2 cellular contexts compared by ENCODE assay signal in the genomic region with DNA sequence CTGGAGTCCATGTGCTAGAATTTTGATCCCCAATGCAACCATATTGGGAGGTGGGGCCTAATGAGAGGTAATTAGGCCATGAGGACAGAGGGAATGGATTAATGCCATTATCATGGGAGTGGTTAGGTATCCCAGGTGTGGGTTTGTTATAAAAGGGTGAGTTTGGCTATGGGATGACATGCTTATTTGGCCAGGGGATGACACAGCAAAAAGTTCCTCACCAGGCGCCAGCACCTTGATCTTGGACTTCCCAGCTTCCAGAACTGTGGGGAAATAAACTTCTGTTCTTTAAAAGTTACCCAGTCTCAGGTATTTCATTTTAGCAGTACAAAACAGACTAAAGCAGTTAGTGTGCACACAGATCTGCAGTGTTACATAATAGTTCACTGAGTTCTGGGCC.
A peak's percentile ranks its signal among the peaks of the same experiment; 100 is the strongest.
TF ChIP-seq lines count a peak whose summit lies in the region.

No MANE protein-coding gene starts in this region.

TF ChIP-seq in HepG2, 621 proteins besides CTCF, POLR2A, EP300 and RAD21:
- TF ChIP-seq ZNF441 (CRISPR knock-in tag; IDR thresholded peaks at IDR 0.05; ENCODE audit: borderline replicate concordance) (no peak), KMT2A (CRISPR knock-in tag; IDR thresholded peaks at IDR 0.05) (no peak), NAIF1 (CRISPR knock-in tag; IDR thresholded peaks at IDR 0.05; ENCODE audit: borderline replicate concordance) (no peak), REL (CRISPR knock-in tag; conservative IDR thresholded peaks at IDR 0.05) (no peak), NFE2L2 (IDR thresholded peaks at IDR 0.05; ENCODE audit: low read length) (peak; percentile 75), NR2F1 (CRISPR knock-in tag; IDR thresholded peaks at IDR 0.05) (no peak), GLI4 (CRISPR knock-in tag; IDR thresholded peaks at IDR 0.05; ENCODE audit: borderline replicate concordance) (no peak)
- TF ChIP-seq, protein P1, sequence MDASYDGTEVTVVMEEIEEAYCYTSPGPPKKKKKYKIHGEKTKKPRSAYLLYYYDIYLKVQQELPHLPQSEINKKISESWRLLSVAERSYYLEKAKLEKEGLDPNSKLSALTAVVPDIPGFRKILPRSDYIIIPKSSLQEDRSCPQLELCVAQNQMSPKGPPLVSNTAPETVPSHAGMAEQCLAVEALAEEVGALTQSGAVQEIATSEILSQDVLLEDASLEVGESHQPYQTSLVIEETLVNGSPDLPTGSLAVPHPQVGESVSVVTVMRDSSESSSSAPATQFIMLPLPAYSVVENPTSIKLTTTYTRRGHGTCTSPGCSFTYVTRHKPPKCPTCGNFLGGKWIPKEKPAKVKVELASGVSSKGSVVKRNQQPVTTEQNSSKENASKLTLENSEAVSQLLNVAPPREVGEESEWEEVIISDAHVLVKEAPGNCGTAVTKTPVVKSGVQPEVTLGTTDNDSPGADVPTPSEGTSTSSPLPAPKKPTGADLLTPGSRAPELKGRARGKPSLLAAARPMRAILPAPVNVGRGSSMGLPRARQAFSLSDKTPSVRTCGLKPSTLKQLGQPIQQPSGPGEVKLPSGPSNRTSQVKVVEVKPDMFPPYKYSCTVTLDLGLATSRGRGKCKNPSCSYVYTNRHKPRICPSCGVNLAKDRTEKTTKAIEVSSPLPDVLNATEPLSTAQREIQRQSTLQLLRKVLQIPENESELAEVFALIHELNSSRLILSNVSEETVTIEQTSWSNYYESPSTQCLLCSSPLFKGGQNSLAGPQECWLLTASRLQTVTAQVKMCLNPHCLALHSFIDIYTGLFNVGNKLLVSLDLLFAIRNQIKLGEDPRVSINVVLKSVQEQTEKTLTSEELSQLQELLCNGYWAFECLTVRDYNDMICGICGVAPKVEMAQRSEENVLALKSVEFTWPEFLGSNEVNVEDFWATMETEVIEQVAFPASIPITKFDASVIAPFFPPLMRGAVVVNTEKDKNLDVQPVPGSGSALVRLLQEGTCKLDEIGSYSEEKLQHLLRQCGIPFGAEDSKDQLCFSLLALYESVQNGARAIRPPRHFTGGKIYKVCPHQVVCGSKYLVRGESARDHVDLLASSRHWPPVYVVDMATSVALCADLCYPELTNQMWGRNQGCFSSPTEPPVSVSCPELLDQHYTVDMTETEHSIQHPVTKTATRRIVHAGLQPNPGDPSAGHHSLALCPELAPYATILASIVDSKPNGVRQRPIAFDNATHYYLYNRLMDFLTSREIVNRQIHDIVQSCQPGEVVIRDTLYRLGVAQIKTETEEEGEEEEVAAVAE (CRISPR knock-in tag; IDR thresholded peaks at IDR 0.05; ENCODE audit: borderline replicate concordance), result no peak
TF ChIP-seq in HepG2: peak in this region for 1.

TF ChIP-seq in IMR-90, 13 proteins besides CTCF, POLR2A, EP300 and RAD21:
- TF ChIP-seq, protein P2, sequence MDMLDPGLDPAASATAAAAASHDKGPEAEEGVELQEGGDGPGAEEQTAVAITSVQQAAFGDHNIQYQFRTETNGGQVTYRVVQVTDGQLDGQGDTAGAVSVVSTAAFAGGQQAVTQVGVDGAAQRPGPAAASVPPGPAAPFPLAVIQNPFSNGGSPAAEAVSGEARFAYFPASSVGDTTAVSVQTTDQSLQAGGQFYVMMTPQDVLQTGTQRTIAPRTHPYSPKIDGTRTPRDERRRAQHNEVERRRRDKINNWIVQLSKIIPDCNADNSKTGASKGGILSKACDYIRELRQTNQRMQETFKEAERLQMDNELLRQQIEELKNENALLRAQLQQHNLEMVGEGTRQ (IDR thresholded peaks at IDR 0.05; ENCODE audit: low read depth, low read length), result no peak
- TF ChIP-seq RCOR1 (IDR thresholded peaks at IDR 0.05; ENCODE audit: insufficient replicate concordance, low read length) (no peak), NFE2L2 (IDR thresholded peaks at IDR 0.05; ENCODE audit: low read depth, low read length) (peak; percentile 59)
- TF ChIP-seq, protein P3, sequence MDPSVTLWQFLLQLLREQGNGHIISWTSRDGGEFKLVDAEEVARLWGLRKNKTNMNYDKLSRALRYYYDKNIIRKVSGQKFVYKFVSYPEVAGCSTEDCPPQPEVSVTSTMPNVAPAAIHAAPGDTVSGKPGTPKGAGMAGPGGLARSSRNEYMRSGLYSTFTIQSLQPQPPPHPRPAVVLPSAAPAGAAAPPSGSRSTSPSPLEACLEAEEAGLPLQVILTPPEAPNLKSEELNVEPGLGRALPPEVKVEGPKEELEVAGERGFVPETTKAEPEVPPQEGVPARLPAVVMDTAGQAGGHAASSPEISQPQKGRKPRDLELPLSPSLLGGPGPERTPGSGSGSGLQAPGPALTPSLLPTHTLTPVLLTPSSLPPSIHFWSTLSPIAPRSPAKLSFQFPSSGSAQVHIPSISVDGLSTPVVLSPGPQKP (IDR thresholded peaks at IDR 0.05; ENCODE audit: borderline replicate concordance, low read depth, low read length), result no peak
TF ChIP-seq in IMR-90: peak in this region for 1.
